8 cellular contexts compared by ENCODE assay signal in genomic region chr12:25194722-25195055, GRCh38. TPM values are rescaled to one million over a fixed set of nuclear protein-coding genes. Genes with fewer than 3 reads are reported as not detected.
DNase-seq lines count a peak whose midpoint lies in the region; ATAC-seq and TF ChIP-seq lines count a peak whose summit lies in the region.

No MANE protein-coding gene starts in this region.

- H3K27ac ChIP-seq in Peyer's patch (peak overlapping the region; percentile 86 to 96 (median 93)), fibroblast of lung (ENCODE audit: insufficient read depth, low read length) (peak overlapping the region; percentile 98), rectal smooth muscle tissue (ENCODE audit: low read depth, low read length) (peak overlapping the region; percentile 98)

- ATAC-seq in HG03039 (IDR thresholded peaks at IDR 0.05; ENCODE audit: unreplicated experiment), result no peak

- H3K4me3 ChIP-seq in GM12875 (ENCODE audit: low read depth, low read length), result peak overlapping the region; percentile 67
- H3K4me3 ChIP-seq in Peyer's patch, result peak overlapping the region; percentile 73 to 94 (median 76)
- peak overlapping the region; percentile 81 to 97 (median 89) for H3K4me3 ChIP-seq in fibroblast of lung (replicated peaks in 1 of 4; ENCODE audit: control extremely low read depth in 1 of 4, insufficient read depth in 1 of 4, low read depth in 3 of 4, low read length in 4 of 4)
- H3K4me3 ChIP-seq in rectal smooth muscle tissue (ENCODE audit: low read length), result peak overlapping the region; percentile 96

- H3K27me3 ChIP-seq in Peyer's patch (no peaks in the 10 kb centered on the region), fibroblast of lung (ENCODE audit: control insufficient read depth, insufficient read depth, low read length) (no peaks in the 10 kb centered on the region), rectal smooth muscle tissue (ENCODE audit: control insufficient read depth, insufficient read depth, low read length) (no peaks in the 10 kb centered on the region)

- TF ChIP-seq CTCF in GM12875 (IDR thresholded peaks at IDR 0.05; ENCODE audit: borderline replicate concordance, insufficient read depth, low read depth, low read length) (no peak), Peyer's patch (IDR thresholded peaks at IDR 0.05) (no peak), fibroblast of lung (conservative IDR thresholded peaks at IDR 0.05 in 1 of 2, IDR thresholded peaks at IDR 0.05 in 1 of 2; ENCODE audit: low read depth in 1 of 2, low read length in 2 of 2) (no peak)

- no peak for DNase-seq in Peyer's patch
- no peak for DNase-seq in fibroblast of lung (ENCODE audit: low read depth in 2 of 2)
- DNase-seq in HUDEP-2 (lab: John Stamatoyannopoulos, UW; ENCODE audit: unreplicated experiment in 76 of 76), result no peak
- no peak for DNase-seq in NOMO-1 treated with DMSO at 0.1 percent for 48 hours (lab: John Stamatoyannopoulos, UW; ENCODE audit: unreplicated experiment)
- no peak for DNase-seq in iPS-NIHi11 (ENCODE audit: low spot score)

- peaks cover 0 to 11% (median 0%) of the 10 kb centered on the region in 4 donors for H3K4me1 ChIP-seq in Peyer's patch
- H3K4me1 ChIP-seq in fibroblast of lung (ENCODE audit: control insufficient read depth, extremely low read depth, insufficient read depth, low read length), result peaks cover under 1% of the 10 kb centered on the region
- H3K4me1 ChIP-seq in rectal smooth muscle tissue (ENCODE audit: control insufficient read depth, insufficient read depth, low read length), result peaks cover 7% of the 10 kb centered on the region

- H3K79me2 ChIP-seq in fibroblast of lung (ENCODE audit: control insufficient read depth, insufficient read depth, low read length), result peaks cover 6% of the 10 kb centered on the region

- no peaks in the 10 kb centered on the region for H3K9me3 ChIP-seq in Peyer's patch
- no peaks in the 10 kb centered on the region for H3K9me3 ChIP-seq in fibroblast of lung (ENCODE audit: control insufficient read depth, insufficient read depth, low read depth, low read length)

- H3K36me3 ChIP-seq in Peyer's patch (no peaks in the 10 kb centered on the region), fibroblast of lung (ENCODE audit: control insufficient read depth, insufficient read depth, low read length) (no peaks in the 10 kb centered on the region), rectal smooth muscle tissue (ENCODE audit: control insufficient read depth, insufficient read depth, low read length) (no peaks in the 10 kb centered on the region)

- H3K9ac ChIP-seq in fibroblast of lung (ENCODE audit: insufficient read depth, low read length) (peak overlapping the region; percentile 68), rectal smooth muscle tissue (ENCODE audit: low read length) (peak overlapping the region; percentile 2)

- TF ChIP-seq POLR2A in Peyer's patch (IDR thresholded peaks at IDR 0.05), result no peak

- H2AFZ ChIP-seq in fibroblast of lung (ENCODE audit: low read length), result peak overlapping the region; percentile 44

- H4K20me1 ChIP-seq in fibroblast of lung (ENCODE audit: control insufficient read depth, extremely low read depth, insufficient read depth, low read length), result no peaks in the 10 kb centered on the region

- H3K4me2 ChIP-seq in fibroblast of lung (ENCODE audit: extremely low read depth, insufficient read depth, low read length), result peak overlapping the region; percentile 88

RNA-seq across cellular contexts. Expression of gene DNAI7, which starts 0.3 kb away (rescaled TPM):
- 1 to 10 TPM in 1 of 4 donors, not detected in 3; 1.7 TPM for total RNA-seq in Peyer's patch
- total RNA-seq in fibroblast of lung, result 0.17 and 0.26 TPM in 2 replicates
- polyA plus RNA-seq in fibroblast of lung, result 0.14 and 0.23 TPM in 2 replicates
- 0.13 and 0.17 TPM in 2 replicates for polyA plus RNA-seq in fibroblast of lung (2012)
- polyA minus RNA-seq in fibroblast of lung (ENCODE audit: low replicate concordance), result not detected in 2 replicates

RNA-seq across cellular contexts. Expression of gene ETFRF1, which starts 0.3 kb away (rescaled TPM):
- total RNA-seq in Peyer's patch, result 10 to 100 TPM; 13.8 to 43.7 (median 32.5) TPM
- total RNA-seq in fibroblast of lung, result 13.9 and 17.3 TPM in 2 replicates
- 23.4 and 28.0 TPM in 2 replicates for polyA plus RNA-seq in fibroblast of lung
- 14.8 and 18.3 TPM in 2 replicates for polyA plus RNA-seq in fibroblast of lung (2012)
- polyA minus RNA-seq in fibroblast of lung (ENCODE audit: low replicate concordance), result not detected in 2 replicates

RNA-seq across cellular contexts. Expression of gene KRAS, which starts 56.0 kb away (rescaled TPM):
- 10 to 100 TPM; 17.3 to 27.8 (median 23.2) TPM for total RNA-seq in Peyer's patch
- total RNA-seq in fibroblast of lung, result 12.3 and 15.0 TPM in 2 replicates
- polyA plus RNA-seq in fibroblast of lung, result 21.2 and 31.3 TPM in 2 replicates
- polyA plus RNA-seq in fibroblast of lung (2012), result 12.3 and 19.1 TPM in 2 replicates
- polyA minus RNA-seq in fibroblast of lung (ENCODE audit: low replicate concordance), result 6.7 and 11.7 TPM in 2 replicates
